22 cellular contexts compared by ENCODE assay signal in genomic region chr6:109471105-109471810, GRCh38. TPM values are rescaled to one million over a fixed set of nuclear protein-coding genes. Genes with fewer than 3 reads are reported as not detected.
DNase-seq lines count a peak whose midpoint lies in the region; ATAC-seq and TF ChIP-seq lines count a peak whose summit lies in the region.
"Had no signal": no experiment of that assay in that cellular context is flagged by ENCODE, and none has a peak within 500 bp of the region (broad histone marks: within the 10 kb centered on the region; RNA-seq: fewer than 3 reads in every experiment).

No MANE protein-coding gene starts in this region.

- no peak for DNase-seq in T-helper 1 cell
- no peak for DNase-seq in naive B cell
- no peak for DNase-seq in NCI-H146 treated with DMSO at 0.1 percent for 48 hours (lab: John Stamatoyannopoulos, UW; ENCODE audit: unreplicated experiment)
- no peak for DNase-seq in NOMO-1 (lab: John Stamatoyannopoulos, UW; ENCODE audit: unreplicated experiment in 2 of 2)
- no peak for DNase-seq in right lobe of liver
- DNase-seq: activated gamma-delta T cell treated with Interleukin-2 at 50 U/mL for 16 hours; amniotic stem cell; colonic mucosa; DND-41; NCI-H2107; NCI-H524; psoas muscle; stimulated activated naive CD4-positive, alpha-beta T cell treated with Interleukin-2 at 50 U/mL for 16 hours; T1000; tibial artery had no signal

- no peaks in the 10 kb centered on the region for H3K9me3 ChIP-seq in right lobe of liver
- H3K9me3 ChIP-seq: breast epithelium, colonic mucosa, psoas muscle, tibial artery had no signal

- 96% methylated on average over 5 of the region's 5 CpGs for WGBS in right lobe of liver (ENCODE audit: insufficient coverage, low coverage, low lambda C conversion rate, missing lambda C conversion rate)

- ATAC-seq in GM18520 (IDR thresholded peaks at IDR 0.05; ENCODE audit: unreplicated experiment) (peak; percentile 35), naive B cell (ENCODE audit: low read depth in 2 of 2) (no peak), right lobe of liver (no peak)
- ATAC-seq: GM23338, psoas muscle had no signal

- intact Hi-C loops in right lobe of liver (cut with DNase I): no loop called here

- peaks cover 82% of the 10 kb centered on the region for H3K36me3 Mint-ChIP-seq in T-helper 1 cell treated with Interleukin-12 subunit alpha and Interleukin-12 subunit beta and Interleukin-4 antibody, amounts not matched to agents 30 μg/mL and 1 μg/mL, for 36 hours (ENCODE audit: low read depth)
- peaks cover 34% of the 10 kb centered on the region for H3K36me3 Mint-ChIP-seq in activated naive CD8-positive, alpha-beta T cell
- peaks cover 32 to 56% of the 10 kb centered on the region in 2 donors for H3K36me3 Mint-ChIP-seq in naive B cell

- H3K9me3 Mint-ChIP-seq in T-helper 1 cell treated with Interleukin-12 subunit alpha and Interleukin-12 subunit beta and Interleukin-4 antibody, amounts not matched to agents 30 μg/mL and 1 μg/mL, for 36 hours: no peaks in the 10 kb centered on the region
- no peaks in the 10 kb centered on the region for H3K9me3 Mint-ChIP-seq in activated naive CD8-positive, alpha-beta T cell (ENCODE audit: low read depth)
- H3K9me3 Mint-ChIP-seq in naive B cell: peaks cover 0 to 1% (median 0%) of the 10 kb centered on the region in 7 donors
- H3K9me3 Mint-ChIP-seq: GM23338 had no signal

- H3K4me1 ChIP-seq in right lobe of liver: peaks cover 0 to 10% (median 0%) of the 10 kb centered on the region in 4 donors
- H3K4me1 ChIP-seq: breast epithelium, colonic mucosa, tibial artery had no signal

- H3K27ac ChIP-seq in right lobe of liver: no peak overlapping the region
- H3K27ac ChIP-seq: 22Rv1, breast epithelium, colonic mucosa, psoas muscle, tibial artery had no signal

- no peak for TF ChIP-seq CTCF in right lobe of liver (IDR thresholded peaks at IDR 0.05)

- peak overlapping the region; percentile 61 for H3K27ac Mint-ChIP-seq in T-helper 1 cell treated with Interleukin-12 subunit alpha and Interleukin-12 subunit beta and Interleukin-4 antibody, amounts not matched to agents 30 μg/mL and 1 μg/mL, for 36 hours
- H3K27ac Mint-ChIP-seq in activated naive CD8-positive, alpha-beta T cell: peak overlapping the region; percentile 81
- peak overlapping the region in 5 of 6 donors; percentile 59 to 92 (median 88) for H3K27ac Mint-ChIP-seq in naive B cell
- H3K27ac Mint-ChIP-seq: GM23338 had no signal

- H3K4me3 Mint-ChIP-seq in T-helper 1 cell treated with Interleukin-12 subunit alpha and Interleukin-12 subunit beta and Interleukin-4 antibody, amounts not matched to agents 30 μg/mL and 1 μg/mL, for 36 hours: no peak overlapping the region
- H3K4me3 Mint-ChIP-seq in activated naive CD8-positive, alpha-beta T cell: no peak overlapping the region
- H3K4me3 Mint-ChIP-seq in naive B cell: peak overlapping the region in 1 of 8 donors; percentile 8
- H3K4me3 Mint-ChIP-seq: GM23338 had no signal

- no peaks in the 10 kb centered on the region for H3K27me3 ChIP-seq in right lobe of liver
- H3K27me3 ChIP-seq: breast epithelium, colonic mucosa, tibial artery had no signal

- no peak for TF ChIP-seq POLR2A in right lobe of liver (IDR thresholded peaks at IDR 0.05)

- peaks cover 0 to 67% (median under 1%) of the 10 kb centered on the region in 4 donors for H3K36me3 ChIP-seq in right lobe of liver

- peaks cover 63% of the 10 kb centered on the region for H3K4me1 Mint-ChIP-seq in T-helper 1 cell treated with Interleukin-12 subunit alpha and Interleukin-12 subunit beta and Interleukin-4 antibody, amounts not matched to agents 30 μg/mL and 1 μg/mL, for 36 hours (ENCODE audit: low read depth)
- peaks cover 76% of the 10 kb centered on the region for H3K4me1 Mint-ChIP-seq in activated naive CD8-positive, alpha-beta T cell (ENCODE audit: low read depth)
- H3K4me1 Mint-ChIP-seq in naive B cell: peaks cover 44 to 72% (median 57%) of the 10 kb centered on the region in 3 donors
- H3K4me1 Mint-ChIP-seq: GM23338 had no signal

- H3K4me3 ChIP-seq in right lobe of liver: no peak overlapping the region
- H3K4me3 ChIP-seq: breast epithelium, colonic mucosa, GM23338, lung, psoas muscle, tibial artery had no signal

- H3K27me3 Mint-ChIP-seq in T-helper 1 cell treated with Interleukin-12 subunit alpha and Interleukin-12 subunit beta and Interleukin-4 antibody, amounts not matched to agents 30 μg/mL and 1 μg/mL, for 36 hours (ENCODE audit: low read depth): no peaks in the 10 kb centered on the region
- no peaks in the 10 kb centered on the region for H3K27me3 Mint-ChIP-seq in activated naive CD8-positive, alpha-beta T cell
- H3K27me3 Mint-ChIP-seq in naive B cell: no peaks in the 10 kb centered on the region

RNA-seq across cellular contexts. Expression of gene ZBTB24, which starts 11.8 kb away (rescaled TPM):
- polyA plus RNA-seq in naive B cell (ENCODE audit: low read depth in 6 of 6): 10 to 100 TPM; 12.0 to 18.5 (median 16.3) TPM
- total RNA-seq in right lobe of liver: 1 to 10 TPM; 2.4 to 3.6 (median 2.7) TPM

RNA-seq across cellular contexts. Expression of gene MICAL1, which starts 15.7 kb away (rescaled TPM):
- polyA plus RNA-seq in naive B cell (ENCODE audit: low read depth in 6 of 6): 10 to 100 TPM in 5 of 6 donors, 1 to 10 TPM in 1; 8.4 to 26.7 (median 16.1) TPM
- total RNA-seq in right lobe of liver: 10 to 100 TPM in 2 of 6 experiments, 1 to 10 TPM in 4; 1.4 to 11.7 (median 5.2) TPM

RNA-seq across cellular contexts. Expression of gene SMPD2, which starts 30.7 kb away (rescaled TPM):
- 10 to 100 TPM; 24.1 to 45.5 (median 33.5) TPM for polyA plus RNA-seq in naive B cell (ENCODE audit: low read depth in 6 of 6)
- 1 to 10 TPM; 3.2 to 7.7 (median 4.0) TPM for total RNA-seq in right lobe of liver

RNA-seq across cellular contexts. Expression of gene PPIL6, which starts 30.8 kb away (rescaled TPM):
- polyA plus RNA-seq in naive B cell (ENCODE audit: low read depth in 6 of 6): 1 to 10 TPM; 1.1 to 3.9 (median 2.4) TPM
- under 1 TPM in 4 of 6 experiments, not detected in 2; 0.12 to 0.42 (median 0.33) TPM for total RNA-seq in right lobe of liver
